In genomic region chr6:3341467-3341866, GRCh38 we compare ENCODE assay signal across 12 cellular contexts.
DNase-seq lines count a peak whose midpoint lies in the region; ATAC-seq and TF ChIP-seq lines count a peak whose summit lies in the region.
"Had no signal": no experiment of that assay in that cellular context is flagged by ENCODE, and none has a peak within 500 bp of the region (broad histone marks: within the 10 kb centered on the region; RNA-seq: fewer than 3 reads in every experiment).

No MANE protein-coding gene starts in this region.

- H3K9me3 ChIP-seq in HEK293 (ENCODE audit: control insufficient read depth, insufficient read depth, low read depth, low read length), result no peaks in the 10 kb centered on the region
- H3K9me3 ChIP-seq in breast epithelium, result no peaks in the 10 kb centered on the region
- no peaks in the 10 kb centered on the region for H3K9me3 ChIP-seq in right lobe of liver
- no peaks in the 10 kb centered on the region for H3K9me3 ChIP-seq in subcutaneous abdominal adipose tissue (ENCODE audit: control insufficient read depth in 5 of 5, low read length in 5 of 5)

- peak in 2 of 4 donors; percentile 26 to 57 for ATAC-seq in right lobe of liver
- no peak for ATAC-seq in GM19397 (IDR thresholded peaks at IDR 0.05; ENCODE audit: unreplicated experiment)
- ATAC-seq in GM18520 (IDR thresholded peaks at IDR 0.05; ENCODE audit: unreplicated experiment), result no peak
- ATAC-seq: foreskin keratinocyte had no signal

- no peak for DNase-seq in breast epithelium (ENCODE audit: low spot score in 2 of 2)
- peak in 1 of 3 donors; percentile 20 for DNase-seq in right lobe of liver
- DNase-seq in NCI-H774 (lab: John Stamatoyannopoulos, UW), result no peak
- no peak for DNase-seq in activated T-helper 1 cell treated with anti-CD3 and anti-CD28 coated beads, Interleukin-12 subunit alpha, Interleukin-12 subunit beta, Interleukin-2, Interleukin-4 antibody, amounts not matched to agents 30 ng/mL and 10 ng/mL and 1 ng/mL, durations not matched to agents 14 hours and 24 hours and 36 hours (ENCODE audit: low spot score)
- DNase-seq: activated naive CD4-positive, alpha-beta T cell treated with anti-CD3 and anti-CD28 coated beads for 36 hours; foreskin keratinocyte; NCI-H1436; OCI-M1 had no signal

- H3K4me1 Mint-ChIP-seq in activated T-helper 1 cell treated with anti-CD3 and anti-CD28 coated beads, Interleukin-12 subunit alpha, Interleukin-12 subunit beta, Interleukin-2, Interleukin-4 antibody, amounts not matched to agents 30 ng/mL and 10 ng/mL and 1 ng/mL, durations not matched to agents 14 hours and 24 hours and 36 hours (ENCODE audit: low read depth), result peaks cover 13% of the 10 kb centered on the region

- H3K4me3 ChIP-seq in HEK293 (ENCODE audit: low read depth, low read length) (no peak overlapping the region), breast epithelium (no peak overlapping the region), right lobe of liver (no peak overlapping the region), subcutaneous abdominal adipose tissue (ENCODE audit: low read depth in 1 of 5, low read length in 5 of 5) (no peak overlapping the region)

- CTCF ChIA-PET in HEK293 (lab: Yijun Ruan, JAX), result interaction anchor here (0.9 to 1.0 kb wide), 3 partner anchors 39 to 107 kb away, joined by 3 to 4 read pairs (median 3); no protein-coding TSS in a partner anchor

- H3K27ac ChIP-seq in HEK293 (ENCODE audit: extremely low read depth, low read depth, low read length), result no peak overlapping the region
- peak overlapping the region; percentile 83 to 85 for H3K27ac ChIP-seq in breast epithelium
- H3K27ac ChIP-seq in right lobe of liver, result peak overlapping the region; percentile 5 to 92 (median 7)
- peak overlapping the region; percentile 95 for H3K27ac ChIP-seq in subcutaneous abdominal adipose tissue (ENCODE audit: low read depth, low read length)
- H3K27ac ChIP-seq: foreskin keratinocyte had no signal

- WGBS in right lobe of liver (ENCODE audit: insufficient coverage, low coverage, low lambda C conversion rate, missing lambda C conversion rate), result 81% methylated on average over 5 of the region's 6 CpGs

- no peak overlapping the region for H3K4me3 Mint-ChIP-seq in activated T-helper 1 cell treated with anti-CD3 and anti-CD28 coated beads, Interleukin-12 subunit alpha, Interleukin-12 subunit beta, Interleukin-2, Interleukin-4 antibody, amounts not matched to agents 30 ng/mL and 10 ng/mL and 1 ng/mL, durations not matched to agents 14 hours and 24 hours and 36 hours
- H3K4me3 Mint-ChIP-seq: activated naive CD4-positive, alpha-beta T cell treated with anti-CD3 and anti-CD28 coated beads for 36 hours had no signal

- TF ChIP-seq POLR2A in breast epithelium (IDR thresholded peaks at IDR 0.05) (no peak), right lobe of liver (IDR thresholded peaks at IDR 0.05) (no peak)

- H3K9ac ChIP-seq in subcutaneous abdominal adipose tissue (ENCODE audit: low read length in 5 of 5), result peak overlapping the region in 4 of 5 donors; percentile 27 to 79 (median 70)

- no peaks in the 10 kb centered on the region for H3K9me3 Mint-ChIP-seq in activated T-helper 1 cell treated with anti-CD3 and anti-CD28 coated beads, Interleukin-12 subunit alpha, Interleukin-12 subunit beta, Interleukin-2, Interleukin-4 antibody, amounts not matched to agents 30 ng/mL and 10 ng/mL and 1 ng/mL, durations not matched to agents 14 hours and 24 hours and 36 hours
- H3K9me3 Mint-ChIP-seq: activated naive CD4-positive, alpha-beta T cell treated with anti-CD3 and anti-CD28 coated beads for 36 hours had no signal

- H3K27me3 Mint-ChIP-seq in activated T-helper 1 cell treated with anti-CD3 and anti-CD28 coated beads, Interleukin-12 subunit alpha, Interleukin-12 subunit beta, Interleukin-2, Interleukin-4 antibody, amounts not matched to agents 30 ng/mL and 10 ng/mL and 1 ng/mL, durations not matched to agents 14 hours and 24 hours and 36 hours (ENCODE audit: insufficient read depth), result peaks cover 10% of the 10 kb centered on the region

- H3K36me3 ChIP-seq in HEK293 (ENCODE audit: control insufficient read depth in 2 of 2, insufficient read depth in 1 of 2, low read length in 2 of 2) (no peaks in the 10 kb centered on the region), breast epithelium (no peaks in the 10 kb centered on the region), right lobe of liver (no peaks in the 10 kb centered on the region), subcutaneous abdominal adipose tissue (ENCODE audit: control insufficient read depth in 5 of 5, insufficient read depth in 5 of 5, low read length in 5 of 5) (no peaks in the 10 kb centered on the region)

- H3K36me3 Mint-ChIP-seq in activated T-helper 1 cell treated with anti-CD3 and anti-CD28 coated beads, Interleukin-12 subunit alpha, Interleukin-12 subunit beta, Interleukin-2, Interleukin-4 antibody, amounts not matched to agents 30 ng/mL and 10 ng/mL and 1 ng/mL, durations not matched to agents 14 hours and 24 hours and 36 hours (ENCODE audit: low read depth), result no peaks in the 10 kb centered on the region

- POLR2A ChIA-PET in HEK293 (lab: Yijun Ruan, JAX), result no interaction called here

- TF ChIP-seq CTCF in HEK293 (tag by site-specific recombination; IDR thresholded peaks at IDR 0.05) (no peak), breast epithelium (IDR thresholded peaks at IDR 0.05) (no peak), right lobe of liver (IDR thresholded peaks at IDR 0.05) (no peak)

- intact Hi-C loops in breast epithelium (cut with DNase I; ENCODE audit: low total_unique reads), result no loop called here
- intact Hi-C loops in right lobe of liver (cut with DNase I), result no loop called here
- intact Hi-C loops in activated T-helper 1 cell treated with anti-CD3 and anti-CD28 coated beads, Interleukin-12 subunit alpha, Interleukin-12 subunit beta, Interleukin-2, Interleukin-4 antibody, amounts not matched to agents 30 ng/mL and 10 ng/mL and 1 ng/mL, durations not matched to agents 14 hours and 24 hours and 36 hours (cut with micrococcal nuclease), result no loop called here

- H3K27me3 ChIP-seq in breast epithelium (no peaks in the 10 kb centered on the region), right lobe of liver (no peaks in the 10 kb centered on the region), subcutaneous abdominal adipose tissue (ENCODE audit: control insufficient read depth in 5 of 5, insufficient read depth in 4 of 5, low read length in 5 of 5) (no peaks in the 10 kb centered on the region)

- no peak overlapping the region for H3K27ac Mint-ChIP-seq in activated T-helper 1 cell treated with anti-CD3 and anti-CD28 coated beads, Interleukin-12 subunit alpha, Interleukin-12 subunit beta, Interleukin-2, Interleukin-4 antibody, amounts not matched to agents 30 ng/mL and 10 ng/mL and 1 ng/mL, durations not matched to agents 14 hours and 24 hours and 36 hours
- H3K27ac Mint-ChIP-seq: activated naive CD4-positive, alpha-beta T cell treated with anti-CD3 and anti-CD28 coated beads for 36 hours had no signal

- H3K4me1 ChIP-seq in HEK293 (ENCODE audit: control insufficient read depth, insufficient read depth, low read length) (peaks cover 43% of the 10 kb centered on the region), breast epithelium (peaks cover 0 to 6% of the 10 kb centered on the region in 2 donors), right lobe of liver (peaks cover 0 to 71% (median 9%) of the 10 kb centered on the region in 4 donors), subcutaneous abdominal adipose tissue (ENCODE audit: control insufficient read depth in 5 of 5, insufficient read depth in 5 of 5, low read length in 5 of 5) (peaks cover 15 to 72% (median 62%) of the 10 kb centered on the region in 5 donors)
- H3K4me1 ChIP-seq: foreskin keratinocyte had no signal

TF ChIP-seq in HEK293, 187 proteins besides CTCF, POLR2A, EP300 and RAD21:
- peak; percentile 49 for TF ChIP-seq GFI1B (tag by site-specific recombination; IDR thresholded peaks at IDR 0.05)
- no peak for TF ChIP-seq ZNF626 (tag by site-specific recombination; IDR thresholded peaks at IDR 0.05)
